In genomic region chr11:690738-691633, GRCh38 we compare ENCODE assay signal across 16 cellular contexts. TPM values are rescaled to one million over a fixed set of nuclear protein-coding genes. Genes with fewer than 3 reads are reported as not detected.
DNase-seq lines count a peak whose midpoint lies in the region; ATAC-seq, FAIRE-seq and TF ChIP-seq lines count a peak whose summit lies in the region.
"Had no signal": no experiment of that assay in that cellular context is flagged by ENCODE, and none has a peak within 500 bp of the region (broad histone marks: within the 10 kb centered on the region; RNA-seq: fewer than 3 reads in every experiment).

No MANE protein-coding gene starts in this region.

- CTCF ChIA-PET in activated CD8-positive, alpha-beta memory T cell treated with anti-CD3 and anti-CD28 coated beads, Interleukin-2, amount 10 ng/mL, durations not matched to agents 7 days and 5 days (lab: Charles Lee): interaction anchor here (0.8 to 1.2 kb wide), 4 partner anchors 13 to 75 kb away, joined by 3 read pairs; partner anchors contain the start of gene IRF7
- CTCF ChIA-PET in H1 (lab: Charles Lee; ENCODE audit: partially characterized antibody): interaction anchor here (0.8 to 2.1 kb wide), 7 partner anchors 10 to 70 kb away, joined by 3 to 10 read pairs (median 3); no protein-coding TSS in a partner anchor
- CTCF ChIA-PET in A673 (lab: Charles Lee): no interaction called here

- H3K27ac ChIP-seq in VCaP (peak overlapping the region; percentile 36), H1 (ENCODE audit: low read depth, low read length) (no peak overlapping the region), A673 (ENCODE audit: low read depth, low read length, poor library complexity, severe bottlenecking) (no peak overlapping the region)
- H3K27ac ChIP-seq: skin epidermis had no signal

- H3K36me3 ChIP-seq in H1 (ENCODE audit: control insufficient read depth in 2 of 4, insufficient read depth in 4 of 4, low read length in 3 of 4) (peaks cover 6 to 33% (median 18%) of the 10 kb centered on the region in 4 experiments; a peak in 7 of 8 replicates), A673 (ENCODE audit: insufficient read depth, low read length, poor library complexity, severe bottlenecking) (peaks cover 26% of the 10 kb centered on the region)

- no peak for TF ChIP-seq RAD21 in H1 (IDR thresholded peaks at IDR 0.05 in 1 of 2, conservative IDR thresholded peaks at IDR 0.05 in 1 of 2; ENCODE audit: low read depth in 2 of 2, low read length in 2 of 2)

- H3K9me3 ChIP-seq in H1 (ENCODE audit: insufficient read depth in 2 of 2, low read depth in 1 of 2, low read length in 1 of 2) (peaks cover 0 to 2% of the 10 kb centered on the region in 2 experiments; a peak in 1 of 4 replicates), A673 (ENCODE audit: low read depth, low read length, poor library complexity, severe bottlenecking) (no peaks in the 10 kb centered on the region)
- H3K9me3 ChIP-seq: Peyer's patch had no signal

- no peak overlapping the region for H3K9ac ChIP-seq in H1 (replicated peaks in 1 of 4; ENCODE audit: extremely low read depth in 1 of 4, low read depth in 3 of 4, low read length in 3 of 4)

- no peak overlapping the region for H3K4ac ChIP-seq in H1 (replicated peaks; ENCODE audit: insufficient read length, low read depth, low read length)

- no peak overlapping the region for H3K14ac ChIP-seq in H1 (ENCODE audit: insufficient read length)

- no peak overlapping the region for H4K91ac ChIP-seq in H1 (replicated peaks; ENCODE audit: insufficient read length, low read length)

- H4K8ac ChIP-seq in H1 (ENCODE audit: extremely low read depth, insufficient read depth, low read length): no peak overlapping the region; the same call in 1 of the 2 replicates

- no peak overlapping the region for H3K56ac ChIP-seq in H1 (replicated peaks; ENCODE audit: insufficient read length, low read depth, low read length)

- intact Hi-C loops in A673 (cut with micrococcal nuclease; ENCODE audit: unreplicated experiment): no loop called here

- no peak overlapping the region for H2AK5ac ChIP-seq in H1 (ENCODE audit: low read depth, low read length)

- no TSS peak for BruUV-seq in A673 (replicated peaks; lab: Mats Ljungman, UMichigan)

- DNase-seq in activated CD8-positive, alpha-beta memory T cell treated with anti-CD3 and anti-CD28 coated beads, Interleukin-2, amount 10 ng/mL, durations not matched to agents 7 days and 5 days: no peak
- DNase-seq in activated CD8-positive, alpha-beta memory T cell treated with anti-CD3 and anti-CD28 coated beads for 24 hours: no peak
- DNase-seq in H1 (ENCODE audit: low read depth in 1 of 2, low spot score in 2 of 2) (no peak), putamen (ENCODE audit: low spot score) (peak; percentile 66), epidermal melanocyte (ENCODE audit: insufficient read length, low spot score) (no peak), A673 (ENCODE audit: low spot score) (no peak), frontal cortex (ENCODE audit: low spot score in 2 of 2) (no peak)
- DNase-seq: activated CD8-positive, alpha-beta memory T cell treated with anti-CD3 and anti-CD28 coated beads, Interleukin-2, amount 50 U/mL, for 4 hours; MV-4-11; NCI-H226; Peyer's patch had no signal

- POLR2A ChIA-PET in H1 (lab: Charles Lee; ENCODE audit: partially characterized antibody) (interaction anchor here (0.9 to 2.8 kb wide), 6 partner anchors 11 to 86 kb away, joined by 3 to 9 read pairs (median 3); partner anchors contain the start of gene GATD1), A673 (lab: Charles Lee; ENCODE audit: low non-redundant PET) (no interaction called here)

- H3K4me1 ChIP-seq in H1 (replicated peaks in 1 of 4; ENCODE audit: control insufficient read depth in 3 of 4, insufficient read depth in 4 of 4, low read length in 3 of 4): peaks cover 0 to 22% (median 5%) of the 10 kb centered on the region in 4 experiments; a peak in 6 of 7 replicates
- H3K4me1 ChIP-seq in A673 (ENCODE audit: insufficient read depth, low read length, poor library complexity, severe bottlenecking): peaks cover 16% of the 10 kb centered on the region

- no peak overlapping the region for H4K5ac ChIP-seq in H1 (ENCODE audit: insufficient read length, low read depth, low read length)

- H2BK15ac ChIP-seq in H1 (ENCODE audit: low read length): no peak overlapping the region

- H3K79me2 ChIP-seq in H1 (ENCODE audit: control insufficient read depth in 1 of 2, insufficient read depth in 2 of 2, low read length in 2 of 2): peaks cover 5 to 33% of the 10 kb centered on the region in 2 experiments; a peak in 3 of 4 replicates

- H3K4me3 Mint-ChIP-seq in activated CD8-positive, alpha-beta memory T cell treated with anti-CD3 and anti-CD28 coated beads, Interleukin-2, amount 10 ng/mL, durations not matched to agents 7 days and 5 days: no peak overlapping the region

- H3K4me3 ChIP-seq in H1 (ENCODE audit: extremely low read depth in 1 of 4, insufficient read depth in 2 of 4, low read depth in 3 of 4, low read length in 4 of 4) (no peak overlapping the region), A673 (ENCODE audit: low read depth, low read length, poor library complexity, severe bottlenecking) (no peak overlapping the region)
- H3K4me3 ChIP-seq: Peyer's patch, skin epidermis had no signal

- H3K27ac Mint-ChIP-seq in activated CD8-positive, alpha-beta memory T cell treated with anti-CD3 and anti-CD28 coated beads, Interleukin-2, amount 10 ng/mL, durations not matched to agents 7 days and 5 days: peak overlapping the region; percentile 56

- peaks cover 49% of the 10 kb centered on the region for H3K4me1 Mint-ChIP-seq in activated CD8-positive, alpha-beta memory T cell treated with anti-CD3 and anti-CD28 coated beads, Interleukin-2, amount 10 ng/mL, durations not matched to agents 7 days and 5 days

- peaks cover 15% of the 10 kb centered on the region for H3K36me3 Mint-ChIP-seq in activated CD8-positive, alpha-beta memory T cell treated with anti-CD3 and anti-CD28 coated beads, Interleukin-2, amount 10 ng/mL, durations not matched to agents 7 days and 5 days

- TF ChIP-seq POLR2A in H1 (IDR thresholded peaks at IDR 0.05; ENCODE audit: control extremely low read depth in 1 of 2, low read depth in 2 of 2, low read length in 2 of 2): no peak

- no peaks in the 10 kb centered on the region for H3K9me3 Mint-ChIP-seq in activated CD8-positive, alpha-beta memory T cell treated with anti-CD3 and anti-CD28 coated beads, Interleukin-2, amount 10 ng/mL, durations not matched to agents 7 days and 5 days (ENCODE audit: low read depth)

- peaks cover 7% of the 10 kb centered on the region; the same call in 1 of the 2 replicates for H3K23me2 ChIP-seq in H1 (ENCODE audit: low read depth, low read length)

- H2BK20ac ChIP-seq in H1 (ENCODE audit: low read length): no peak overlapping the region

- TF ChIP-seq EP300 in H1 (IDR thresholded peaks at IDR 0.05; ENCODE audit: borderline replicate concordance in 1 of 2, low read depth in 2 of 2, low read length in 2 of 2): no peak

- 92% methylated on average over 27 of the region's 27 CpGs; no CpG with 5 or more reads in 1 of the 2 experiments for WGBS in H1 (ENCODE audit: extremely low coverage in 1 of 2, insufficient coverage in 1 of 2, insufficient read length in 1 of 2, insufficient replicate concordance in 2 of 2, low coverage in 1 of 2, low lambda C conversion rate in 2 of 2, missing lambda C conversion rate in 1 of 2), 2 experiments

- no peak overlapping the region for H3K23ac ChIP-seq in H1 (ENCODE audit: insufficient read length)

- no peak overlapping the region for H3K18ac ChIP-seq in H1 (ENCODE audit: extremely low read depth, low read length)

- H4K20me1 ChIP-seq in H1 (replicated peaks in 1 of 2; ENCODE audit: control insufficient read depth in 1 of 2, insufficient read depth in 2 of 2, low read length in 2 of 2): peaks cover 10 to 17% of the 10 kb centered on the region in 2 experiments

- H2BK120ac ChIP-seq in H1 (replicated peaks; ENCODE audit: low read depth, low read length): no peak overlapping the region

- H3K27me3 ChIP-seq in H1 (replicated peaks in 1 of 4; ENCODE audit: control insufficient read depth in 3 of 4, extremely low read depth in 1 of 4, insufficient read depth in 3 of 4, low read length in 3 of 4): no peaks in the 10 kb centered on the region
- no peaks in the 10 kb centered on the region for H3K27me3 ChIP-seq in A673 (replicated peaks; ENCODE audit: insufficient read depth, low read depth, low read length, poor library complexity)
- H3K27me3 ChIP-seq: Peyer's patch had no signal

- no peak for ATAC-seq in activated CD8-positive, alpha-beta memory T cell treated with anti-CD3 and anti-CD28 coated beads, Interleukin-2, amount 10 ng/mL, durations not matched to agents 7 days and 5 days

- H3K79me1 ChIP-seq in H1 (ENCODE audit: low read depth, low read length): peaks cover 12% of the 10 kb centered on the region; the same call in 1 of the 2 replicates

- TF ChIP-seq CTCF in VCaP (conservative IDR thresholded peaks at IDR 0.05) (no peak), H1 (IDR thresholded peaks at IDR 0.05; ENCODE audit: control extremely low read depth in 1 of 3, insufficient read depth in 1 of 3, low read depth in 1 of 3, low read length in 3 of 3) (no peak), A673 (conservative IDR thresholded peaks at IDR 0.05; ENCODE audit: low read depth, low read length) (no peak)

- H2AFZ ChIP-seq in H1 (ENCODE audit: low read length): no peak overlapping the region

- H2BK12ac ChIP-seq in H1 (ENCODE audit: low read depth, low read length): no peak overlapping the region

- H3K4me2 ChIP-seq in H1 (ENCODE audit: insufficient read depth in 1 of 2, low read depth in 2 of 2, low read length in 2 of 2): no peak overlapping the region

- 0 out of 2 replicates have a peak overlapping the region, but pooled peaks have one; percentile 24 for H2BK5ac ChIP-seq in H1 (ENCODE audit: low read depth, low read length)

- FAIRE-seq in H1 (lab: Jason Lieb, UNC) (no peak), frontal cortex (lab: Jason Lieb, UNC) (no peak)
- FAIRE-seq: A204.1 had no signal

- H3K27me3 Mint-ChIP-seq in activated CD8-positive, alpha-beta memory T cell treated with anti-CD3 and anti-CD28 coated beads, Interleukin-2, amount 10 ng/mL, durations not matched to agents 7 days and 5 days: no peaks in the 10 kb centered on the region

RNA-seq across cellular contexts. Expression of gene DEAF1, which starts 4.0 kb away (rescaled TPM):
- 10 to 100 TPM; 39.0 to 40.1 TPM for total RNA-seq in activated CD8-positive, alpha-beta memory T cell treated with anti-CD3 and anti-CD28 coated beads, Interleukin-2, amount 10 ng/mL, durations not matched to agents 7 days and 5 days
- total RNA-seq in H1 (2021; fragmentation: NEBNext Ultra II Directional; extraction: Animal tissue kit (Norgen Biotek cat#: 25700)): 53.7 and 58.4 TPM in 2 replicates
- 47.3 and 64.7 TPM in 2 replicates for polyA plus RNA-seq in H1 (2011; rRNA removed)
- 56.1 TPM for polyA plus RNA-seq in H1 (2011; cell fraction: cytosol; rRNA removed)
- polyA plus RNA-seq in H1 (2011; cell fraction: nucleus; rRNA removed): 53.5 TPM
- 30.0 to 53.4 TPM (median 44.3 TPM) in 4 replicates for polyA plus RNA-seq in H1 (2012, experiment 1 of 2)
- 49.0 TPM for polyA plus RNA-seq in H1 (2012, experiment 2 of 2)
- polyA plus RNA-seq in H1 (2013, experiment 1 of 2): 21.9 TPM
- 22.9 TPM for polyA plus RNA-seq in H1 (2013, experiment 2 of 2)
- 24.3 and 26.2 TPM in 2 replicates for polyA minus RNA-seq in H1 (2011; rRNA and poly(A)+ RNA removed)
- polyA minus RNA-seq in H1 (2011; cell fraction: cytosol; rRNA and poly(A)+ RNA removed): 30.0 TPM
- 31.6 TPM for polyA minus RNA-seq in H1 (2011; cell fraction: nucleus; rRNA and poly(A)+ RNA removed)
- total RNA-seq in A673 (2021): 56.3 and 56.7 TPM in 2 replicates
- 60.3 TPM for total RNA-seq in frontal cortex

RNA-seq across cellular contexts. Expression of gene TMEM80, which starts 4.6 kb away (rescaled TPM):
- total RNA-seq in activated CD8-positive, alpha-beta memory T cell treated with anti-CD3 and anti-CD28 coated beads, Interleukin-2, amount 10 ng/mL, durations not matched to agents 7 days and 5 days: 10 to 100 TPM; 23.5 to 26.0 TPM
- 7.3 and 8.0 TPM in 2 replicates for total RNA-seq in H1 (2021; fragmentation: NEBNext Ultra II Directional; extraction: Animal tissue kit (Norgen Biotek cat#: 25700))
- 16.3 and 21.4 TPM in 2 replicates for polyA plus RNA-seq in H1 (2011; rRNA removed)
- polyA plus RNA-seq in H1 (2011; cell fraction: cytosol; rRNA removed): 24.0 TPM
- 32.5 TPM for polyA plus RNA-seq in H1 (2011; cell fraction: nucleus; rRNA removed)
- 12.5 to 17.4 TPM (median 13.9 TPM) in 4 replicates for polyA plus RNA-seq in H1 (2012, experiment 1 of 2)
- 12.3 TPM for polyA plus RNA-seq in H1 (2012, experiment 2 of 2)
- 12.2 TPM for polyA plus RNA-seq in H1 (2013, experiment 1 of 2)
- 11.8 TPM for polyA plus RNA-seq in H1 (2013, experiment 2 of 2)
- polyA minus RNA-seq in H1 (2011; rRNA and poly(A)+ RNA removed): 5.8 and 7.8 TPM in 2 replicates
- 3.7 TPM for polyA minus RNA-seq in H1 (2011; cell fraction: cytosol; rRNA and poly(A)+ RNA removed)
- 10.1 TPM for polyA minus RNA-seq in H1 (2011; cell fraction: nucleus; rRNA and poly(A)+ RNA removed)
- 13.6 and 17.6 TPM in 2 replicates for total RNA-seq in A673 (2021)
- total RNA-seq in frontal cortex: 11.8 TPM

RNA-seq across cellular contexts. Expression of gene EPS8L2, which starts 15.0 kb away (rescaled TPM):
- total RNA-seq in activated CD8-positive, alpha-beta memory T cell treated with anti-CD3 and anti-CD28 coated beads, Interleukin-2, amount 10 ng/mL, durations not matched to agents 7 days and 5 days: 10 to 100 TPM; 17.4 to 20.2 TPM
- 38.5 and 44.3 TPM in 2 replicates for total RNA-seq in H1 (2021; fragmentation: NEBNext Ultra II Directional; extraction: Animal tissue kit (Norgen Biotek cat#: 25700))
- 57.0 and 65.3 TPM in 2 replicates for polyA plus RNA-seq in H1 (2011; rRNA removed)
- polyA plus RNA-seq in H1 (2011; cell fraction: cytosol; rRNA removed): 62.3 TPM
- polyA plus RNA-seq in H1 (2011; cell fraction: nucleus; rRNA removed): 176 TPM
- polyA plus RNA-seq in H1 (2012, experiment 1 of 2): 53.1 to 74.7 TPM (median 60.2 TPM) in 4 replicates
- 39.4 TPM for polyA plus RNA-seq in H1 (2012, experiment 2 of 2)
- polyA plus RNA-seq in H1 (2013, experiment 1 of 2): 35.7 TPM
- polyA plus RNA-seq in H1 (2013, experiment 2 of 2): 35.5 TPM
- 16.3 and 16.5 TPM in 2 replicates for polyA minus RNA-seq in H1 (2011; rRNA and poly(A)+ RNA removed)
- polyA minus RNA-seq in H1 (2011; cell fraction: cytosol; rRNA and poly(A)+ RNA removed): 23.9 TPM
- polyA minus RNA-seq in H1 (2011; cell fraction: nucleus; rRNA and poly(A)+ RNA removed): 34.5 TPM
- total RNA-seq in A673 (2021): 0.66 and 0.90 TPM in 2 replicates
- 0.41 TPM for total RNA-seq in frontal cortex

RNA-seq across cellular contexts. Expression of gene DRD4, which starts 53.9 kb away (rescaled TPM):
- total RNA-seq in activated CD8-positive, alpha-beta memory T cell treated with anti-CD3 and anti-CD28 coated beads, Interleukin-2, amount 10 ng/mL, durations not matched to agents 7 days and 5 days: under 1 TPM; 0.16 to 0.41 TPM
- total RNA-seq in H1 (2021; fragmentation: NEBNext Ultra II Directional; extraction: Animal tissue kit (Norgen Biotek cat#: 25700)): 3.3 and 3.4 TPM in 2 replicates
- 4.9 and 9.7 TPM in 2 replicates for polyA plus RNA-seq in H1 (2011; rRNA removed)
- polyA plus RNA-seq in H1 (2011; cell fraction: cytosol; rRNA removed): 3.9 TPM
- 9.1 TPM for polyA plus RNA-seq in H1 (2011; cell fraction: nucleus; rRNA removed)
- polyA plus RNA-seq in H1 (2012, experiment 1 of 2): 4.0 to 10.3 TPM (median 9.2 TPM) in 4 replicates
- 9.1 TPM for polyA plus RNA-seq in H1 (2012, experiment 2 of 2)
- 2.9 TPM for polyA plus RNA-seq in H1 (2013, experiment 1 of 2)
- 2.8 TPM for polyA plus RNA-seq in H1 (2013, experiment 2 of 2)
- 0.20 and 0.85 TPM in 2 replicates for polyA minus RNA-seq in H1 (2011; rRNA and poly(A)+ RNA removed)
- 4.9 TPM for polyA minus RNA-seq in H1 (2011; cell fraction: cytosol; rRNA and poly(A)+ RNA removed)
- polyA minus RNA-seq in H1 (2011; cell fraction: nucleus; rRNA and poly(A)+ RNA removed): 3.4 TPM
- total RNA-seq in A673 (2021) (3.0 and 3.7 TPM in 2 replicates), frontal cortex (not detected)
- total RNA-seq: Daoy, urinary bladder had no signal

RNA-seq across cellular contexts. Expression of gene TALDO1, which starts 56.3 kb away (rescaled TPM):
- 100 to 1,000 TPM; 249 to 293 TPM for total RNA-seq in activated CD8-positive, alpha-beta memory T cell treated with anti-CD3 and anti-CD28 coated beads, Interleukin-2, amount 10 ng/mL, durations not matched to agents 7 days and 5 days
- total RNA-seq in H1 (2021; fragmentation: NEBNext Ultra II Directional; extraction: Animal tissue kit (Norgen Biotek cat#: 25700)): 302 and 308 TPM in 2 replicates
- polyA plus RNA-seq in H1 (2011; rRNA removed): 265 and 293 TPM in 2 replicates
- polyA plus RNA-seq in H1 (2011; cell fraction: cytosol; rRNA removed): 348 TPM
- 319 TPM for polyA plus RNA-seq in H1 (2011; cell fraction: nucleus; rRNA removed)
- polyA plus RNA-seq in H1 (2012, experiment 1 of 2): 296 to 332 TPM (median 325 TPM) in 4 replicates
- 421 TPM for polyA plus RNA-seq in H1 (2012, experiment 2 of 2)
- polyA plus RNA-seq in H1 (2013, experiment 1 of 2): 240 TPM
- 235 TPM for polyA plus RNA-seq in H1 (2013, experiment 2 of 2)
- polyA minus RNA-seq in H1 (2011; rRNA and poly(A)+ RNA removed): 114 and 141 TPM in 2 replicates
- 161 TPM for polyA minus RNA-seq in H1 (2011; cell fraction: cytosol; rRNA and poly(A)+ RNA removed)
- polyA minus RNA-seq in H1 (2011; cell fraction: nucleus; rRNA and poly(A)+ RNA removed): 71.4 TPM
- total RNA-seq in A673 (2021) (173 and 175 TPM in 2 replicates), frontal cortex (77.9 TPM)
